9 cellular contexts compared by ENCODE assay signal in the genomic region with DNA sequence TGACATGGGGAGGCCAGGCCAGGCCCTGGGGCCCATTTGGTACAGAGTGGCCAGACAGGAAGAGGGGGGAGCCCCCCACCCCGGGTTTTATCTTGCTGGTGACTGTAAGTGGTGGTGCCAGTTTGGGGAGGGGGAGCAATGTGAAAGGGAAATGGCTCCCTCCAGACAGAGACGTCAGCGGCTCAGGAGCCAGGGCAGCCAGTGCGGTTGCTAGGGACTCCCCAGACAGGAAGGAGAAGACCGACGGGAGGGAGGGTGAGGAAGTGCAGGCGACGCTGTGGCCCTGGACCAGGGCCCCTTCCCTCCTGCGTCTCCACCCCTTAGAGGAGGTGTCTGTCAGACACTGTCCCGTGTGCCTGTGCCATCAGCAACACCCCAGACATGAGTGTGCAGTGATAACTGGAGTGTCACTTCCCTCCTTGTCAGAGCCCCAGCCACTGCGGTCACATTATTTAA. TPM values are rescaled to one million over a fixed set of nuclear protein-coding genes. Genes with fewer than 3 reads are reported as not detected.
DNase-seq lines count a peak whose midpoint lies in the region; ATAC-seq and TF ChIP-seq lines count a peak whose summit lies in the region.
"Had no signal": no experiment of that assay in that cellular context is flagged by ENCODE, and none has a peak within 500 bp of the region (broad histone marks: within the 10 kb centered on the region; RNA-seq: fewer than 3 reads in every experiment).

No MANE protein-coding gene starts in this region.

- intact Hi-C loops in right lobe of liver (cut with DNase I) = no loop called here

- DNase-seq in T follicular helper cell (ENCODE audit: low read depth) = peak; percentile 69
- DNase-seq in activated naive CD8-positive, alpha-beta T cell treated with anti-CD3 and anti-CD28 coated beads, Interleukin-2, amount 50 U/mL, for 24 hours = peak; percentile 67
- DNase-seq in right lobe of liver = peak in 2 of 3 donors; percentile 74 to 83
- peak; percentile 43 for DNase-seq in stimulated activated CD8-positive, alpha-beta memory T cell treated with anti-CD3 and anti-CD28 coated beads, Interleukin-12 subunit alpha, Interleukin-12 subunit beta, amount 100 ng/mL, for 4 hours (ENCODE audit: low read depth)
- DNase-seq in NCI-H187 (lab: John Stamatoyannopoulos, UW) = no peak
- no peak for DNase-seq in NCI-H226

- no peak overlapping the region for H3K4me3 ChIP-seq in right lobe of liver

- no peaks in the 10 kb centered on the region for H3K9me3 ChIP-seq in right lobe of liver

- H3K4me3 Mint-ChIP-seq in activated naive CD8-positive, alpha-beta T cell treated with anti-CD3 and anti-CD28 coated beads, Interleukin-2, amount 50 U/mL, for 24 hours = peak overlapping the region; percentile 17

- peaks cover 18% of the 10 kb centered on the region for H3K27me3 Mint-ChIP-seq in activated naive CD8-positive, alpha-beta T cell treated with anti-CD3 and anti-CD28 coated beads, Interleukin-2, amount 50 U/mL, for 24 hours

- H3K4me1 ChIP-seq in right lobe of liver = peaks cover 0 to 5% (median 0%) of the 10 kb centered on the region in 4 donors

- TF ChIP-seq CTCF in right lobe of liver (IDR thresholded peaks at IDR 0.05) = no peak

- no peaks in the 10 kb centered on the region for H3K36me3 Mint-ChIP-seq in activated naive CD8-positive, alpha-beta T cell treated with anti-CD3 and anti-CD28 coated beads, Interleukin-2, amount 50 U/mL, for 24 hours (ENCODE audit: low read depth)

- H3K4me1 Mint-ChIP-seq in activated naive CD8-positive, alpha-beta T cell treated with anti-CD3 and anti-CD28 coated beads, Interleukin-2, amount 50 U/mL, for 24 hours = peaks cover 24% of the 10 kb centered on the region

- H3K27ac Mint-ChIP-seq in activated naive CD8-positive, alpha-beta T cell treated with anti-CD3 and anti-CD28 coated beads, Interleukin-2, amount 50 U/mL, for 24 hours = peak overlapping the region; percentile 67

- H3K27me3 ChIP-seq in right lobe of liver = no peaks in the 10 kb centered on the region

- peak overlapping the region; percentile 24 to 68 (median 49) for H3K27ac ChIP-seq in right lobe of liver
- H3K27ac ChIP-seq: KMS-11 had no signal

- no peaks in the 10 kb centered on the region for H3K36me3 ChIP-seq in right lobe of liver

- WGBS in right lobe of liver (ENCODE audit: insufficient coverage, low coverage, low lambda C conversion rate, missing lambda C conversion rate) = 24% methylated on average over 5 of the region's 11 CpGs

- TF ChIP-seq POLR2A in right lobe of liver (IDR thresholded peaks at IDR 0.05) = peak; percentile 23

- ATAC-seq in GM18867 (IDR thresholded peaks at IDR 0.05; ENCODE audit: unreplicated experiment) (peak; percentile 75), HG03025 (IDR thresholded peaks at IDR 0.05; ENCODE audit: low FRiP score, unreplicated experiment) (peak; percentile 64), right lobe of liver (peak; percentile 80 to 84 (median 82))
- peak; percentile 100 for ATAC-seq in activated naive CD8-positive, alpha-beta T cell treated with anti-CD3 and anti-CD28 coated beads, Interleukin-2, amount 50 U/mL, for 24 hours

- no peaks in the 10 kb centered on the region for H3K9me3 Mint-ChIP-seq in activated naive CD8-positive, alpha-beta T cell treated with anti-CD3 and anti-CD28 coated beads, Interleukin-2, amount 50 U/mL, for 24 hours

RNA-seq across cellular contexts. Expression of gene VASH1, which starts 7.0 kb away (rescaled TPM):
- 10 to 100 TPM in 1 of 6 experiments, 1 to 10 TPM in 5; 2.0 to 12.3 (median 4.6) TPM for total RNA-seq in right lobe of liver

RNA-seq across cellular contexts. Expression of gene ANGEL1, which starts 44.5 kb away (rescaled TPM):
- 10 to 100 TPM in 5 of 6 experiments, 1 to 10 TPM in 1; 9.3 to 17.8 (median 14.4) TPM for total RNA-seq in right lobe of liver

RNA-seq across cellular contexts. Expression of gene LRRC74A, which starts 58.0 kb away (rescaled TPM):
- not detected for total RNA-seq in right lobe of liver

Comparison
In these comparisons a context has a peak if more than half of its experiments do, and no peak if none do; other contexts are left out.
1. DNase-seq: peak in T follicular helper cell (single experiment), activated naive CD8-positive, alpha-beta T cell treated with anti-CD3 and anti-CD28 coated beads, Interleukin-2, amount 50 U/mL, for 24 hours (single experiment), right lobe of liver (2 of 3) and stimulated activated CD8-positive, alpha-beta memory T cell treated with anti-CD3 and anti-CD28 coated beads, Interleukin-12 subunit alpha, Interleukin-12 subunit beta, amount 100 ng/mL, for 4 hours (single experiment); none in NCI-H187 (0 of 2) and NCI-H226 (single experiment).
2. Peak in every context shown above with its lines, with median percentiles within 50 percentile points of each other: ATAC-seq.